Comparison of ENCODE assay signal across 12 cellular contexts in the genomic region with DNA sequence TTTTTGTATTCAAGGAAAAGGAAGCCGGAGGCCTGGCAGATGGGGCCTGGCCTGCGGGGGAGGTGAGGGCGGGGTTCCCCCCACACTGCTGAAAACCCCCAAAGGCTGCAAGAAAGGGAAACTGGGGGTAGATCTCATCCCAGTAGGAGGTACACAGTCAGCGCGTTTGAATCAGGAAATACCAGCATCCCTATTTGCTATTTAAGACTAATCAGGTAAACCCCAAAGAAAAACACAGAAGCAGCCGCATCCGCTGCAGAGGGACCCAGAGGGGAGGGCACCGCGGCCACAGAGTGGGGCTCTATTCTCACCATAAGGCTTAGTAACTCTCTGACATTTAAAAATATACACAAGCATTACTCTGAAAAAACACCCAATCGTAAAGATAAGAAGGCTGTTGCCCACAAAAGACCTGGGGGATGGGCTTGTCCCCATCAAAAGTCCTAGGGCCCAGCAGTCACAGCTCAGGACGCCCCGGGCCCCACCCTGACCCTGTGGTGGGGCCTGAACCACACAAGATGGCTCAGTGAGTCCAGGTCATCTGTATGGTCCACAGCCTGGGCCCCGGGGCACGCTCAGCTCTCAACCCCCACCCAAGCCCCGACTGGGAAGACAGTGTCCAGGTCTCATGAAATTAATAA. TPM values are rescaled to one million over a fixed set of nuclear protein-coding genes. Genes with fewer than 3 reads are reported as not detected.
DNase-seq lines count a peak whose midpoint lies in the region; ATAC-seq lines count a peak whose summit lies in the region.
"Had no signal": no experiment of that assay in that cellular context is flagged by ENCODE, and none has a peak within 500 bp of the region (broad histone marks: within the 10 kb centered on the region; RNA-seq: fewer than 3 reads in every experiment).

No MANE protein-coding gene starts in this region.

- peak; percentile 88 for DNase-seq in activated naive CD4-positive, alpha-beta T cell treated with anti-CD3 and anti-CD28 coated beads for 36 hours
- DNase-seq in activated naive CD4-positive, alpha-beta T cell (lab: John Stamatoyannopoulos, UW) = no peak
- DNase-seq in T-helper 17 cell (no peak), GOT3 (lab: John Stamatoyannopoulos, UW) (no peak)
- DNase-seq in activated naive CD8-positive, alpha-beta T cell treated with anti-CD3 and anti-CD28 coated beads, Interleukin-2, amount 50 U/mL, for 24 hours = peak; percentile 74
- DNase-seq in stimulated activated naive CD8-positive, alpha-beta T cell treated with anti-CD3 and anti-CD28 coated beads, Interleukin-15, Interleukin-2, amounts not matched to agents 100 U/mL and 50 U/mL, for 24 hours = peak; percentile 73
- DNase-seq: mesenchymal stem cell, NCI-H2029, retina had no signal

- no peaks in the 10 kb centered on the region for H3K9me3 ChIP-seq in T-helper 17 cell (ENCODE audit: control insufficient read depth, low read length, poor library complexity, severe bottlenecking)
- H3K9me3 ChIP-seq: heart right ventricle had no signal

- CTCF ChIA-PET in activated naive CD4-positive, alpha-beta T cell treated with anti-CD3 and anti-CD28 coated beads for 36 hours (lab: Charles Lee) = interaction anchor here (1.2 kb wide), 1 partner anchor 33 kb away, joined by 3 read pairs; no protein-coding TSS in a partner anchor

- H3K27ac Mint-ChIP-seq in activated naive CD4-positive, alpha-beta T cell treated with anti-CD3 and anti-CD28 coated beads for 36 hours = peak overlapping the region; percentile 46
- no peak overlapping the region for H3K27ac Mint-ChIP-seq in T-helper 17 cell
- H3K27ac Mint-ChIP-seq in activated naive CD8-positive, alpha-beta T cell treated with anti-CD3 and anti-CD28 coated beads, Interleukin-2, amount 50 U/mL, for 24 hours = peak overlapping the region; percentile 56

- H3K4me3 Mint-ChIP-seq in activated naive CD4-positive, alpha-beta T cell treated with anti-CD3 and anti-CD28 coated beads for 36 hours = no peak overlapping the region
- H3K4me3 Mint-ChIP-seq in T-helper 17 cell = peak overlapping the region; percentile 68
- H3K4me3 Mint-ChIP-seq in activated naive CD8-positive, alpha-beta T cell treated with anti-CD3 and anti-CD28 coated beads, Interleukin-2, amount 50 U/mL, for 24 hours = peak overlapping the region; percentile 22

- H3K4me1 Mint-ChIP-seq in activated naive CD4-positive, alpha-beta T cell treated with anti-CD3 and anti-CD28 coated beads for 36 hours (ENCODE audit: low read depth) = peaks cover 20% of the 10 kb centered on the region
- peaks cover 9% of the 10 kb centered on the region for H3K4me1 Mint-ChIP-seq in T-helper 17 cell
- H3K4me1 Mint-ChIP-seq in activated naive CD8-positive, alpha-beta T cell treated with anti-CD3 and anti-CD28 coated beads, Interleukin-2, amount 50 U/mL, for 24 hours = peaks cover 20% of the 10 kb centered on the region

- peaks cover 6% of the 10 kb centered on the region for H3K9me3 Mint-ChIP-seq in activated naive CD4-positive, alpha-beta T cell treated with anti-CD3 and anti-CD28 coated beads for 36 hours
- H3K9me3 Mint-ChIP-seq in activated naive CD8-positive, alpha-beta T cell treated with anti-CD3 and anti-CD28 coated beads, Interleukin-2, amount 50 U/mL, for 24 hours = no peaks in the 10 kb centered on the region

- ATAC-seq in T-helper 17 cell = peak; percentile 59
- peak; percentile 89 for ATAC-seq in activated naive CD8-positive, alpha-beta T cell treated with anti-CD3 and anti-CD28 coated beads, Interleukin-2, amount 50 U/mL, for 24 hours
- ATAC-seq in stimulated activated naive CD8-positive, alpha-beta T cell treated with anti-CD3 and anti-CD28 coated beads, Interleukin-15, Interleukin-2, amounts not matched to agents 100 U/mL and 50 U/mL, for 24 hours = peak; percentile 83
- ATAC-seq in HG03457 (IDR thresholded peaks at IDR 0.05; ENCODE audit: unreplicated experiment) = no peak
- ATAC-seq in HG03439 (IDR thresholded peaks at IDR 0.05; ENCODE audit: unreplicated experiment) = no peak

- intact Hi-C loops in activated naive CD4-positive, alpha-beta T cell treated with anti-CD3 and anti-CD28 coated beads for 36 hours (cut with micrococcal nuclease) = loop anchor here (5.0 kb wide), 3 partner anchors 36 to 196 kb away; partner anchors contain the start of gene PTK6

- H3K27me3 Mint-ChIP-seq in activated naive CD4-positive, alpha-beta T cell treated with anti-CD3 and anti-CD28 coated beads for 36 hours (ENCODE audit: low read depth) = no peaks in the 10 kb centered on the region
- H3K27me3 Mint-ChIP-seq in T-helper 17 cell = no peaks in the 10 kb centered on the region
- peaks cover 7% of the 10 kb centered on the region for H3K27me3 Mint-ChIP-seq in activated naive CD8-positive, alpha-beta T cell treated with anti-CD3 and anti-CD28 coated beads, Interleukin-2, amount 50 U/mL, for 24 hours

- no peaks in the 10 kb centered on the region for H3K36me3 Mint-ChIP-seq in activated naive CD4-positive, alpha-beta T cell treated with anti-CD3 and anti-CD28 coated beads for 36 hours (ENCODE audit: low read depth)
- no peaks in the 10 kb centered on the region for H3K36me3 Mint-ChIP-seq in T-helper 17 cell (ENCODE audit: low read depth)
- H3K36me3 Mint-ChIP-seq in activated naive CD8-positive, alpha-beta T cell treated with anti-CD3 and anti-CD28 coated beads, Interleukin-2, amount 50 U/mL, for 24 hours (ENCODE audit: low read depth) = no peaks in the 10 kb centered on the region

RNA-seq across cellular contexts. Expression of gene KCNQ2, which starts 31.2 kb away (rescaled TPM):
- total RNA-seq in activated naive CD4-positive, alpha-beta T cell treated with anti-CD3 and anti-CD28 coated beads for 36 hours = not detected
- not detected for total RNA-seq in T-helper 17 cell

RNA-seq across cellular contexts. Expression of gene EEF1A2, which starts 57.6 kb away (rescaled TPM):
- total RNA-seq in activated naive CD4-positive, alpha-beta T cell treated with anti-CD3 and anti-CD28 coated beads for 36 hours = under 1 TPM in 1 of 2 experiments, not detected in 1; 0.12 TPM
- under 1 TPM; 0.47 to 0.99 TPM for total RNA-seq in T-helper 17 cell

Comparison
In these comparisons a context has a peak if more than half of its experiments do, and no peak if none do; other contexts are left out.
1. DNase-seq: peak in activated naive CD4-positive, alpha-beta T cell treated with anti-CD3 and anti-CD28 coated beads for 36 hours (single experiment), activated naive CD8-positive, alpha-beta T cell treated with anti-CD3 and anti-CD28 coated beads, Interleukin-2, amount 50 U/mL, for 24 hours (single experiment) and stimulated activated naive CD8-positive, alpha-beta T cell treated with anti-CD3 and anti-CD28 coated beads, Interleukin-15, Interleukin-2, amounts not matched to agents 100 U/mL and 50 U/mL, for 24 hours (single experiment); none in activated naive CD4-positive, alpha-beta T cell (0 of 4), T-helper 17 cell (0 of 3) and GOT3 (single experiment).
2. ATAC-seq: peak in T-helper 17 cell (single experiment), activated naive CD8-positive, alpha-beta T cell treated with anti-CD3 and anti-CD28 coated beads, Interleukin-2, amount 50 U/mL, for 24 hours (single experiment) and stimulated activated naive CD8-positive, alpha-beta T cell treated with anti-CD3 and anti-CD28 coated beads, Interleukin-15, Interleukin-2, amounts not matched to agents 100 U/mL and 50 U/mL, for 24 hours (single experiment); none in HG03457 (single experiment) and HG03439 (single experiment).